In the genomic region with DNA sequence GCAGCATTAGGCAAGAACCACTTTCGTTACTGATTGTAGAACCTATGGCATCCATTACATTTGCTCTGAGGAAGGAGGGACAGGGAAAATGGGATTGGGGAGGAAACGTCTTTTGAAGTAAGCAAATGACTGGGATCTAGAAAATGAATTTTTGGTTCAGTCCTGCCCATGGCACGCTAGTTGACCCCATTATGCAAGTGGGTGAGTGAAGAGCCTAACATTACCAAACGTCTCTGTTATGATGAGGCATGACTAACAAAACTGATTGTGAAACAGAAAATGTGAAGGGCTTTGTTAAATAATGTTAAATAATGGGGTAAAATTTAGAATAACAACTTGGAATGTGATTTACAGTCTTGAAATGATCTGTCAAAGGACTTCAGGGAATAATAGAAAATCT, we compare ENCODE assay signal across 13 cellular contexts. TPM values are rescaled to one million over a fixed set of nuclear protein-coding genes. Genes with fewer than 3 reads are reported as not detected.
A peak's percentile ranks its signal among the peaks of the same experiment; 100 is the strongest.
DNase-seq lines count a peak whose midpoint lies in the region; ATAC-seq and TF ChIP-seq lines count a peak whose summit lies in the region.
"Had no signal": no experiment of that assay in that cellular context is flagged by ENCODE, and none has a peak within 500 bp of the region (broad histone marks: within the 10 kb centered on the region; RNA-seq: fewer than 3 reads in every experiment).

No MANE protein-coding gene starts in this region.

- DNase-seq in EH (ENCODE audit: low read depth) (peak; percentile 78), MV-4-11 (lab: John Stamatoyannopoulos, UW) (peak; percentile 44), fibroblast of gingiva (ENCODE audit: low read depth) (peak; percentile 67), sciatic nerve (ENCODE audit: low spot score) (no peak), SW 1271 (lab: John Stamatoyannopoulos, UW) (no peak), spleen (no peak)
- DNase-seq: left ventricle myocardium inferior; NCI-H1694 treated with DMSO at 0.1 percent for 48 hours; pancreas; stimulated activated CD4-positive, alpha-beta T cell treated with anti-CD3 and anti-CD28 coated beads, Interleukin-4, amount 100 ng/mL, for 1 hour; stimulated activated naive CD8-positive, alpha-beta T cell treated with anti-CD3 and anti-CD28 coated beads, Interleukin-15, amount 100 ng/mL, for 72 hours had no signal

- TF ChIP-seq CTCF in spleen (IDR thresholded peaks at IDR 0.05 in 8 of 11, conservative IDR thresholded peaks at IDR 0.05 in 3 of 11) = no peak

- ATAC-seq in sciatic nerve (peak; percentile 96), GM21528 (IDR thresholded peaks at IDR 0.05; ENCODE audit: low FRiP score, unreplicated experiment) (no peak)
- ATAC-seq: stimulated activated naive CD8-positive, alpha-beta T cell treated with anti-CD3 and anti-CD28 coated beads, Interleukin-15, amount 100 ng/mL, for 72 hours had no signal

- no peak overlapping the region for H3K4me3 ChIP-seq in spleen
- H3K4me3 ChIP-seq: cardiac muscle cell, left ventricle myocardium inferior, pancreas had no signal

- H3K27me3 ChIP-seq in spleen (replicated peaks in 1 of 7) = no peaks in the 10 kb centered on the region
- H3K27me3 ChIP-seq: cardiac muscle cell, pancreas had no signal

- TF ChIP-seq POLR2A in spleen (IDR thresholded peaks at IDR 0.05) = no peak

- intact Hi-C loops in sciatic nerve (cut with DNase I) = no loop called here
- intact Hi-C loops in spleen (cut with DNase I; ENCODE audit: low total_unique reads) = no loop called here

- H3K36me3 ChIP-seq in spleen = peaks cover 0 to 100% (median 85%) of the 10 kb centered on the region in 6 donors

- peaks cover 0 to 7% (median 1%) of the 10 kb centered on the region in 6 donors for H3K4me1 ChIP-seq in spleen
- H3K4me1 ChIP-seq: left ventricle myocardium inferior, pancreas had no signal

- 35 to 65% (median 52%) methylated on average over 4 of the region's 4 CpGs for WGBS in spleen, 5 donors

- H3K9me3 ChIP-seq in spleen = peaks cover 0 to 16% (median 11%) of the 10 kb centered on the region in 8 donors
- H3K9me3 ChIP-seq: pancreas had no signal

- H3K27ac ChIP-seq in spleen = peak overlapping the region in 2 of 8 donors; percentile 17 to 43
- H3K27ac ChIP-seq: cardiac muscle cell, left ventricle myocardium inferior, pancreas had no signal

RNA-seq across cellular contexts. Expression of gene CPSF2, which starts 38.9 kb away (rescaled TPM):
- 43.0 TPM for total RNA-seq in sciatic nerve
- total RNA-seq in spleen = 10 to 100 TPM; 32.0 to 59.7 (median 47.8) TPM
- polyA plus RNA-seq in spleen = 1 to 10 TPM; 4.5 to 9.7 (median 7.7) TPM

RNA-seq across cellular contexts. Expression of gene NDUFB1, which starts 39.1 kb away (rescaled TPM):
- 84.9 TPM for total RNA-seq in sciatic nerve
- 100 to 1,000 TPM in 3 of 7 donors, 10 to 100 TPM in 4; 67.2 to 237 (median 85.7) TPM for total RNA-seq in spleen
- polyA plus RNA-seq in spleen = 100 to 1,000 TPM; 533 to 582 (median 580) TPM

RNA-seq across cellular contexts. Expression of gene ATXN3, which starts 54.2 kb away (rescaled TPM):
- total RNA-seq in sciatic nerve = 65.6 TPM
- total RNA-seq in spleen = 10 to 100 TPM; 27.1 to 76.0 (median 43.8) TPM
- polyA plus RNA-seq in spleen = 10 to 100 TPM in 2 of 3 donors, 1 to 10 TPM in 1; 9.4 to 23.8 (median 13.2) TPM

Comparison
In these comparisons a context has a peak if more than half of its experiments do, and no peak if none do; other contexts are left out.
1. DNase-seq: peak in EH (single experiment), MV-4-11 (single experiment) and fibroblast of gingiva (single experiment); none in sciatic nerve (single experiment), SW 1271 (0 of 2) and spleen (single experiment).